In the genomic region with DNA sequence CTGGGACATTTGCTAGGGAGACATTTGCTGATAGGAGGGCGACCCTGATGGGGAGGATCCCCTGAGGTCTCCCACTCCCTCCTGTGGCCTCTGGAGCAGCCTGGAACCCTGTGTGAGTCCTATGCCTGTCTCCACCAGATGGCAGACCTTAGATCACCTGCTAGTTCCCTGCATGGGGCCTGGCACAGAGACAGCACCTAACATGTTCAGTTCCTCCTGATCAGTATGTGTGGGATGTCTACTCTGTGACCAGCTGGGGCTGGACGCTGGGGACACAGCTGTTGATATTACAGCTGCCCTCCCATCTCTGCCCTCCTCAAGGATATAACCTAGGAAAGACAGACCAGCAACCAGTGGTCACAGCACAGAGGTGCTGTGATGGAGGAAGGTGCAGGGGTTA, we compare ENCODE assay signal across 8 cellular contexts. TPM values are rescaled to one million over a fixed set of nuclear protein-coding genes. Genes with fewer than 3 reads are reported as not detected.
A peak's percentile ranks its signal among the peaks of the same experiment; 100 is the strongest.
DNase-seq lines count a peak whose midpoint lies in the region; FAIRE-seq and TF ChIP-seq lines count a peak whose summit lies in the region.

No MANE protein-coding gene starts in this region.

- DNase-seq in D341Med (ENCODE audit: low spot score) = peak; percentile 24
- DNase-seq in H7 = peak; percentile 65
- peak; percentile 30 for DNase-seq in RCC 7860 (ENCODE audit: low spot score)
- DNase-seq in bronchial epithelial cell (ENCODE audit: low read depth) = peak; percentile 23
- DNase-seq in retinal pigment epithelial cell (ENCODE audit: low read depth) = no peak
- no peak for DNase-seq in GDM1 (lab: John Stamatoyannopoulos, UW)
- DNase-seq in NCI-H1930 (lab: John Stamatoyannopoulos, UW) = no peak
- DNase-seq in anterior cingulate cortex (lab: John Stamatoyannopoulos, UW) = no peak

- no peak for FAIRE-seq in RCC 7860 (lab: Jason Lieb, UNC)
- FAIRE-seq in bronchial epithelial cell (lab: Jason Lieb, UNC) = no peak

- TF ChIP-seq CTCF in bronchial epithelial cell (IDR thresholded peaks at IDR 0.05; ENCODE audit: insufficient read depth, low read length, severe bottlenecking) = peak; percentile 49
- TF ChIP-seq CTCF in retinal pigment epithelial cell (conservative IDR thresholded peaks at IDR 0.05; ENCODE audit: low read depth, low read length) = peak; percentile 54

- H3K36me3 ChIP-seq in H7 (replicated peaks; ENCODE audit: control insufficient read depth, insufficient read depth, low read length) (no peaks in the 10 kb centered on the region), bronchial epithelial cell (ENCODE audit: control insufficient read depth, insufficient read depth, low read length) (no peaks in the 10 kb centered on the region)

- H3K4me3 ChIP-seq in H7 (ENCODE audit: insufficient read depth, low read depth, low read length) (no peak overlapping the region), bronchial epithelial cell (ENCODE audit: low read depth, low read length) (no peak overlapping the region), retinal pigment epithelial cell (ENCODE audit: low read length) (no peak overlapping the region)

- no peaks in the 10 kb centered on the region for H3K27me3 ChIP-seq in H7 (ENCODE audit: control insufficient read depth, insufficient read depth, low read length)
- peaks cover under 1% of the 10 kb centered on the region for H3K27me3 ChIP-seq in bronchial epithelial cell (ENCODE audit: control insufficient read depth, insufficient read depth, low read length)

RNA-seq across cellular contexts. Expression of gene ADCY7, which starts 1.1 kb away (rescaled TPM):
- 2.2 and 2.5 TPM in 2 replicates for total RNA-seq in H7 (2014; rRNA removed; shearing (Covaris generic))
- total RNA-seq in bronchial epithelial cell = 29.2 and 61.7 TPM in 2 replicates

Comparison
In these comparisons a context has a peak if more than half of its experiments do, and no peak if none do; other contexts are left out.
1. DNase-seq: peak in D341Med (single experiment), H7 (single experiment), RCC 7860 (single experiment) and bronchial epithelial cell (single experiment); none in retinal pigment epithelial cell (single experiment), GDM1 (single experiment), NCI-H1930 (0 of 2) and anterior cingulate cortex (0 of 58).